8 cellular contexts compared by ENCODE assay signal in the genomic region with DNA sequence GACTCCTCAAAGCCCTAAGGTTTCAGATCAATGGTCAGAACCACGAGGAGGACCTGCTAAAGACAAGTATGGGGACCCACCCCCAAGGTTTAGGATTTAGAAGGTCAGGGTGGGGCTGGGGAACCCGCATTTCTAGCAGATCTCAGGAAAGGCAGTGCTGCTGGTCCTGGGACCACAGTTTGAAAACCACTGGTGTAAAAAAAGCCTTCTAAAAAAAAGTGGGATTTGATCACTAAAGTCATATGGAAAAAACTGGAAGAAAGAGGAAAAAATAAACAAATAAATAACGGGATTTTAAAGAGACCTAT. TPM values are rescaled to one million over a fixed set of nuclear protein-coding genes. Genes with fewer than 3 reads are reported as not detected.
A peak's percentile ranks its signal among the peaks of the same experiment; 100 is the strongest.
DNase-seq lines count a peak whose midpoint lies in the region; ATAC-seq and TF ChIP-seq lines count a peak whose summit lies in the region.

No MANE protein-coding gene starts in this region.

- CTCF ChIA-PET in activated CD4-positive, alpha-beta T cell treated with anti-CD3 and anti-CD28 coated beads, Interleukin-2, amount 10 ng/mL, durations not matched to agents 7 days and 5 days (lab: Charles Lee), result no interaction called here

- no peaks in the 10 kb centered on the region for H3K27me3 Mint-ChIP-seq in activated CD4-positive, alpha-beta T cell treated with anti-CD3 and anti-CD28 coated beads, Interleukin-2, amount 10 ng/mL, durations not matched to agents 7 days and 5 days
- H3K27me3 Mint-ChIP-seq in activated naive CD8-positive, alpha-beta T cell treated with anti-CD3 and anti-CD28 coated beads, Interleukin-2, amount 10 ng/mL, durations not matched to agents 7 days and 5 days, result no peaks in the 10 kb centered on the region

- no peaks in the 10 kb centered on the region for H3K9me3 ChIP-seq in thoracic aorta

- ATAC-seq in activated naive CD8-positive, alpha-beta T cell treated with anti-CD3 and anti-CD28 coated beads, Interleukin-2, amount 10 ng/mL, durations not matched to agents 7 days and 5 days (ENCODE audit: low read depth), result no peak
- no peak for ATAC-seq in thoracic aorta (ENCODE audit: insufficient number of reproducible peaks, low FRiP score, low read depth)
- no peak for ATAC-seq in HG03095 (IDR thresholded peaks at IDR 0.05; ENCODE audit: unreplicated experiment)

- H3K4me3 ChIP-seq in kidney epithelial cell (ENCODE audit: low read depth, low read length), result peak overlapping the region; percentile 75
- peak overlapping the region; percentile 94 for H3K4me3 ChIP-seq in thoracic aorta

- H3K27me3 ChIP-seq in kidney epithelial cell (ENCODE audit: control insufficient read depth, insufficient read depth, low read length), result no peaks in the 10 kb centered on the region
- no peaks in the 10 kb centered on the region for H3K27me3 ChIP-seq in thoracic aorta (replicated peaks; ENCODE audit: insufficient read depth)

- H3K9me3 Mint-ChIP-seq in activated CD4-positive, alpha-beta T cell treated with anti-CD3 and anti-CD28 coated beads, Interleukin-2, amount 10 ng/mL, durations not matched to agents 7 days and 5 days, result peaks cover 7% of the 10 kb centered on the region
- peaks cover 4% of the 10 kb centered on the region for H3K9me3 Mint-ChIP-seq in activated naive CD8-positive, alpha-beta T cell treated with anti-CD3 and anti-CD28 coated beads, Interleukin-2, amount 10 ng/mL, durations not matched to agents 7 days and 5 days

- H3K36me3 ChIP-seq in kidney epithelial cell (ENCODE audit: control insufficient read depth, insufficient read depth, low read length) (no peaks in the 10 kb centered on the region), thoracic aorta (no peaks in the 10 kb centered on the region)

- no peak for TF ChIP-seq CTCF in kidney epithelial cell (IDR thresholded peaks at IDR 0.05; ENCODE audit: insufficient read depth, low read length, poor library complexity, severe bottlenecking)
- no peak for TF ChIP-seq CTCF in thoracic aorta (IDR thresholded peaks at IDR 0.05)

- H3K36me3 Mint-ChIP-seq in activated CD4-positive, alpha-beta T cell treated with anti-CD3 and anti-CD28 coated beads, Interleukin-2, amount 10 ng/mL, durations not matched to agents 7 days and 5 days (ENCODE audit: low read depth), result peaks cover 4% of the 10 kb centered on the region
- peaks cover 7% of the 10 kb centered on the region for H3K36me3 Mint-ChIP-seq in activated naive CD8-positive, alpha-beta T cell treated with anti-CD3 and anti-CD28 coated beads, Interleukin-2, amount 10 ng/mL, durations not matched to agents 7 days and 5 days

- peaks cover 11 to 29% of the 10 kb centered on the region in 2 donors for H3K4me1 ChIP-seq in thoracic aorta (ENCODE audit: control insufficient read depth in 1 of 2, low read depth in 2 of 2)

- POLR2A ChIA-PET in activated CD4-positive, alpha-beta T cell treated with anti-CD3 and anti-CD28 coated beads, Interleukin-2, amount 10 ng/mL, durations not matched to agents 7 days and 5 days (lab: Charles Lee), result no interaction called here
- POLR2A ChIA-PET in activated naive CD8-positive, alpha-beta T cell treated with anti-CD3 and anti-CD28 coated beads, Interleukin-2, amount 10 ng/mL, durations not matched to agents 7 days and 5 days (lab: Charles Lee), result no interaction called here

- no peak for DNase-seq in activated CD4-positive, alpha-beta T cell treated with anti-CD3 and anti-CD28 coated beads, Interleukin-2, amount 10 ng/mL, durations not matched to agents 7 days and 5 days
- no peak for DNase-seq in activated CD4-positive, alpha-beta T cell treated with anti-CD3 and anti-CD28 coated beads, Interleukin-2, amount 50 U/mL, for 4 hours
- no peak for DNase-seq in activated naive CD8-positive, alpha-beta T cell treated with anti-CD3 and anti-CD28 coated beads, Interleukin-2, amount 10 ng/mL, durations not matched to agents 7 days and 5 days
- DNase-seq in kidney epithelial cell (ENCODE audit: low read depth), result no peak
- no peak for DNase-seq in thoracic aorta (ENCODE audit: low spot score)
- no peak for DNase-seq in UCSD-AML1 (lab: John Stamatoyannopoulos, UW; ENCODE audit: unreplicated experiment)
- no peak for DNase-seq in GM19240 (ENCODE audit: insufficient read length, low spot score)

- H3K27ac Mint-ChIP-seq in activated CD4-positive, alpha-beta T cell treated with anti-CD3 and anti-CD28 coated beads, Interleukin-2, amount 10 ng/mL, durations not matched to agents 7 days and 5 days, result peak overlapping the region; percentile 96
- peak overlapping the region; percentile 86 for H3K27ac Mint-ChIP-seq in activated naive CD8-positive, alpha-beta T cell treated with anti-CD3 and anti-CD28 coated beads, Interleukin-2, amount 10 ng/mL, durations not matched to agents 7 days and 5 days

- H3K4me3 Mint-ChIP-seq in activated CD4-positive, alpha-beta T cell treated with anti-CD3 and anti-CD28 coated beads, Interleukin-2, amount 10 ng/mL, durations not matched to agents 7 days and 5 days, result peak overlapping the region; percentile 89
- peak overlapping the region; percentile 92 for H3K4me3 Mint-ChIP-seq in activated naive CD8-positive, alpha-beta T cell treated with anti-CD3 and anti-CD28 coated beads, Interleukin-2, amount 10 ng/mL, durations not matched to agents 7 days and 5 days

- H3K4me1 Mint-ChIP-seq in activated CD4-positive, alpha-beta T cell treated with anti-CD3 and anti-CD28 coated beads, Interleukin-2, amount 10 ng/mL, durations not matched to agents 7 days and 5 days, result peaks cover 25% of the 10 kb centered on the region
- peaks cover 19% of the 10 kb centered on the region for H3K4me1 Mint-ChIP-seq in activated naive CD8-positive, alpha-beta T cell treated with anti-CD3 and anti-CD28 coated beads, Interleukin-2, amount 10 ng/mL, durations not matched to agents 7 days and 5 days

- H3K27ac ChIP-seq in thoracic aorta, result peak overlapping the region; percentile 92 to 94

RNA-seq across cellular contexts. Expression of a gene that starts 0.8 kb away (rescaled TPM):
- 10 to 100 TPM; 26.0 to 31.1 TPM for total RNA-seq in activated CD4-positive, alpha-beta T cell treated with anti-CD3 and anti-CD28 coated beads, Interleukin-2, amount 10 ng/mL, durations not matched to agents 7 days and 5 days
- total RNA-seq in activated naive CD8-positive, alpha-beta T cell treated with anti-CD3 and anti-CD28 coated beads, Interleukin-2, amount 10 ng/mL, durations not matched to agents 7 days and 5 days, result 10 to 100 TPM; 32.2 to 32.4 TPM
- total RNA-seq in kidney epithelial cell (73.4 and 74.9 TPM in 2 replicates), thoracic aorta (100 to 1,000 TPM in 1 of 2 donors, 10 to 100 TPM in 1; 70.9 to 106 TPM)
